In the genomic region with DNA sequence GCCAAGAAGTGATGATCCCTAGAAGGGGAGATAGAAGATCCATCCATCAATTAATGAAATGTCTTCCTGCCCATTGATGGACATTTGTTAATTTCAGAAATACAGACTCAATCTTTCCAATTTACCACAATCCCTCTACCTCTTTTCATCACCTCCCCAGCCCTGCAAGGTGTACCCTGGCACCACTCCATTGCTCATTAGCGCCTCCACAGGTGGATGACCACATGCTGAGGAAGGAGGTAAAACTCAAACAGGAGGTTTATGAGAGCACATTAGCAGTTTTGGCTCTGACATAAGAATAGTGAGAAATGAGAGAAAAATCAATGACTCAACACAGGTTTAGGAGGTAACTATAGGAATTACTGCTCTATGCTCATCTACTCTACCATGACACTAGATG, we compare ENCODE assay signal across 19 cellular contexts.
A peak's percentile ranks its signal among the peaks of the same experiment; 100 is the strongest.
DNase-seq lines count a peak whose midpoint lies in the region; ATAC-seq, FAIRE-seq and TF ChIP-seq lines count a peak whose summit lies in the region.
"Had no signal": no experiment of that assay in that cellular context is flagged by ENCODE, and none has a peak within 500 bp of the region (broad histone marks: within the 10 kb centered on the region; RNA-seq: fewer than 3 reads in every experiment).

No MANE protein-coding gene starts in this region.

- TF ChIP-seq POLR2A in breast epithelium (IDR thresholded peaks at IDR 0.05) (no peak), K562 (conservative IDR thresholded peaks at IDR 0.05) (no peak)

- H3K27ac ChIP-seq in mammary epithelial cell (ENCODE audit: insufficient read depth, low read depth, low read length), result no peak overlapping the region
- H3K27ac ChIP-seq in breast epithelium, result no peak overlapping the region
- H3K27ac ChIP-seq in KMS-11, result no peak overlapping the region
- H3K27ac ChIP-seq in K562 (ENCODE audit: extremely low read depth, low read depth, low read length), result no peak overlapping the region
- H3K27ac ChIP-seq: SJSA1, testis had no signal

- intact Hi-C loops in mammary epithelial cell (cut with micrococcal nuclease) (no loop called here), breast epithelium (cut with DNase I; ENCODE audit: low total_unique reads) (no loop called here), K562 (cut with micrococcal nuclease) (no loop called here)

- ATAC-seq in K562 (peak; percentile 69; the same call in 2 of the 3 replicates), GM18909 (IDR thresholded peaks at IDR 0.05; ENCODE audit: poor library complexity, unreplicated experiment) (no peak), HG02623 (IDR thresholded peaks at IDR 0.05; ENCODE audit: unreplicated experiment) (no peak), GM21515 (IDR thresholded peaks at IDR 0.05; ENCODE audit: unreplicated experiment) (no peak)
- ATAC-seq: naive thymus-derived CD8-positive, alpha-beta T cell had no signal

- H3K27me3 ChIP-seq in mammary epithelial cell (ENCODE audit: insufficient read depth, low read length), result no peaks in the 10 kb centered on the region
- no peaks in the 10 kb centered on the region for H3K27me3 ChIP-seq in breast epithelium
- H3K27me3 ChIP-seq in KMS-11 (ENCODE audit: insufficient read depth, low read depth), result no peaks in the 10 kb centered on the region
- peaks cover 0 to 4% of the 10 kb centered on the region in 2 experiments; a peak in 1 of 5 replicates for H3K27me3 ChIP-seq in K562 (ENCODE audit: control insufficient read depth in 2 of 2, insufficient read depth in 2 of 2, low read length in 2 of 2)
- H3K27me3 ChIP-seq: SJSA1, testis had no signal

- TF ChIP-seq EP300 in K562 (IDR thresholded peaks at IDR 0.05; ENCODE audit: low read length), result no peak

- H3K9me1 ChIP-seq in K562 (ENCODE audit: control insufficient read depth, insufficient read depth, low read length), result no peaks in the 10 kb centered on the region

- no peaks in the 10 kb centered on the region for H3K4me1 ChIP-seq in mammary epithelial cell (ENCODE audit: insufficient read depth, low read length)
- no peaks in the 10 kb centered on the region for H3K4me1 ChIP-seq in breast epithelium
- H3K4me1 ChIP-seq in KMS-11 (ENCODE audit: low read depth, poor library complexity, severe bottlenecking), result peaks cover 3% of the 10 kb centered on the region
- no peaks in the 10 kb centered on the region for H3K4me1 ChIP-seq in K562 (replicated peaks in 1 of 2; ENCODE audit: control insufficient read depth in 2 of 2, insufficient read depth in 2 of 2, low read length in 2 of 2)
- H3K4me1 ChIP-seq: SJSA1, testis had no signal

- in situ Hi-C loops in mammary epithelial cell (cut with MboI; ENCODE audit: low sequenced_read_pairs in 2 of 2) (no loop called here), K562 (cut with MboI) (no loop called here)

- H3K9ac ChIP-seq in mammary epithelial cell (ENCODE audit: insufficient read depth, low read length) (no peak overlapping the region), KMS-11 (no peak overlapping the region), K562 (ENCODE audit: insufficient read depth in 1 of 2, low read depth in 2 of 2, low read length in 2 of 2) (no peak overlapping the region)

- H4K20me1 ChIP-seq in mammary epithelial cell (ENCODE audit: insufficient read depth, low read length) (no peaks in the 10 kb centered on the region), KMS-11 (ENCODE audit: insufficient read depth) (no peaks in the 10 kb centered on the region), K562 (replicated peaks; ENCODE audit: control insufficient read depth, insufficient read depth, low read length) (no peaks in the 10 kb centered on the region)

- FAIRE-seq in K562 (lab: Jason Lieb, UNC), result no peak
- FAIRE-seq: G401.6 had no signal

- no TSS peak for BruUV-seq in mammary epithelial cell (replicated peaks; lab: Mats Ljungman, UMichigan)
- BruUV-seq in K562 (replicated peaks; lab: Mats Ljungman, UMichigan), result no TSS peak

- DNase-seq in mammary epithelial cell (no peak), breast epithelium (ENCODE audit: low spot score in 2 of 2) (no peak), K562 (ENCODE audit: extremely low read depth in 1 of 4, low spot score in 3 of 4) (peak; percentile 14 to 24 (median 20)), retinal pigment epithelial cell (ENCODE audit: low read depth) (no peak)
- DNase-seq: activated CD4-positive, alpha-beta T cell treated with anti-CD3 and anti-CD28 coated beads for 4 hours; activated naive CD4-positive, alpha-beta T cell treated with anti-CD3 and anti-CD28 coated beads, Interleukin-2, amount 50 U/mL, for 16 hours; activated T-cell treated with anti-CD3 and anti-CD28 coated beads for 4 hours; H7; Kasumi-1; naive thymus-derived CD8-positive, alpha-beta T cell; NCI-H446 treated with DMSO at 0.1 percent for 48 hours; T-helper 9 cell; testis had no signal

- no peaks in the 10 kb centered on the region for H3K9me3 ChIP-seq in mammary epithelial cell (replicated peaks; ENCODE audit: insufficient read depth, low read length)
- H3K9me3 ChIP-seq in breast epithelium, result no peaks in the 10 kb centered on the region
- H3K9me3 ChIP-seq in K562 (replicated peaks; ENCODE audit: control insufficient read depth, insufficient read depth, low read depth, low read length), result no peaks in the 10 kb centered on the region
- H3K9me3 ChIP-seq: SJSA1, testis had no signal

- no peak overlapping the region for H2AFZ ChIP-seq in mammary epithelial cell (ENCODE audit: low read depth, low read length)
- H2AFZ ChIP-seq in KMS-11 (ENCODE audit: low read depth), result no peak overlapping the region
- no peak overlapping the region for H2AFZ ChIP-seq in K562 (ENCODE audit: low read depth, low read length)

- H3K79me2 ChIP-seq in mammary epithelial cell (ENCODE audit: insufficient read depth, low read length), result no peaks in the 10 kb centered on the region
- H3K79me2 ChIP-seq in KMS-11 (ENCODE audit: insufficient read depth, low read depth), result no peaks in the 10 kb centered on the region
- no peaks in the 10 kb centered on the region for H3K79me2 ChIP-seq in K562 (ENCODE audit: control insufficient read depth, insufficient read depth, low read length)

- CTCF ChIA-PET in mammary epithelial cell (lab: Charles Lee; ENCODE audit: low non-redundant PET) (no interaction called here), K562 (lab: Yijun Ruan, JAX; ENCODE audit: low intra/inter-chr PET ratio) (no interaction called here)

- H3K36me3 ChIP-seq in mammary epithelial cell (ENCODE audit: insufficient read depth, low read length), result no peaks in the 10 kb centered on the region
- no peaks in the 10 kb centered on the region for H3K36me3 ChIP-seq in breast epithelium
- H3K36me3 ChIP-seq in KMS-11 (ENCODE audit: insufficient read depth), result no peaks in the 10 kb centered on the region
- no peaks in the 10 kb centered on the region for H3K36me3 ChIP-seq in K562 (ENCODE audit: control insufficient read depth, insufficient read depth, low read length)
- H3K36me3 ChIP-seq: SJSA1 had no signal

- WGBS in mammary epithelial cell (ENCODE audit: low coverage, missing lambda C conversion rate), result 82% methylated on average over 1 of the region's 1 CpG
- WGBS in K562 (ENCODE audit: insufficient coverage, low coverage, missing lambda C conversion rate), result 0% methylated on average over 1 of the region's 1 CpG

- TF ChIP-seq RAD21 in K562 (CRISPR knock-in tag; conservative IDR thresholded peaks at IDR 0.05 in 1 of 2, IDR thresholded peaks at IDR 0.05 in 1 of 2), result no peak

- TF ChIP-seq CTCF in mammary epithelial cell (conservative IDR thresholded peaks at IDR 0.05 in 1 of 2, IDR thresholded peaks at IDR 0.05 in 1 of 2; ENCODE audit: extremely low read depth in 1 of 2, insufficient read depth in 1 of 2, low read depth in 1 of 2, low read length in 2 of 2), result peak; percentile 31 to 34
- no peak for TF ChIP-seq CTCF in breast epithelium (IDR thresholded peaks at IDR 0.05)
- peak; percentile 45; the same call in 1 of the 2 replicates for TF ChIP-seq CTCF in KMS-11 (conservative IDR thresholded peaks at IDR 0.05; ENCODE audit: low read depth, low read length)
- peak; percentile 25 to 54 (median 29); a peak in 4 of 6 replicates for TF ChIP-seq CTCF in K562 (IDR thresholded peaks at IDR 0.05 in 2 of 3, conservative IDR thresholded peaks at IDR 0.05 in 1 of 3; ENCODE audit: insufficient read depth in 2 of 3, low read depth in 1 of 3, low read length in 3 of 3)
- peak; percentile 16 for TF ChIP-seq CTCF in retinal pigment epithelial cell (conservative IDR thresholded peaks at IDR 0.05; ENCODE audit: low read depth, low read length)

- dilution Hi-C loops in mammary epithelial cell (cut with HindIII; ENCODE audit: low sequenced_read_pairs), result no loop called here

- H3K4me2 ChIP-seq in mammary epithelial cell (ENCODE audit: insufficient read depth, low read depth, low read length), result no peak overlapping the region
- H3K4me2 ChIP-seq in KMS-11, result no peak overlapping the region
- no peak overlapping the region for H3K4me2 ChIP-seq in K562 (ENCODE audit: insufficient read depth, low read length)

- POLR2A ChIA-PET in K562 (lab: Yijun Ruan, JAX), result no interaction called here

- no peak overlapping the region for H3K4me3 ChIP-seq in mammary epithelial cell (replicated peaks in 1 of 3; ENCODE audit: insufficient read depth in 1 of 3, low read depth in 2 of 3, low read length in 3 of 3)
- no peak overlapping the region for H3K4me3 ChIP-seq in breast epithelium
- no peak overlapping the region for H3K4me3 ChIP-seq in KMS-11 (IDR thresholded peaks at IDR 0.05; ENCODE audit: insufficient read depth, low read depth, low read length)
- no peak overlapping the region for H3K4me3 ChIP-seq in K562
- no peak overlapping the region for H3K4me3 ChIP-seq in retinal pigment epithelial cell (ENCODE audit: low read length)
- H3K4me3 ChIP-seq: SJSA1, testis had no signal

TF ChIP-seq in K562, 482 proteins besides CTCF, POLR2A, EP300 and RAD21:
- no peak for TF ChIP-seq ETV6 (IDR thresholded peaks at IDR 0.05; ENCODE audit: borderline replicate concordance in 1 of 2, low read depth in 2 of 2, low read length in 1 of 2)
- no peak for TF ChIP-seq ETV6 (CRISPR knock-in tag; IDR thresholded peaks at IDR 0.05; ENCODE audit: borderline replicate concordance)
- TF ChIP-seq HNRNPL (IDR thresholded peaks at IDR 0.05; ENCODE audit: low read depth, low read length), result no peak
- TF ChIP-seq, protein P1, sequence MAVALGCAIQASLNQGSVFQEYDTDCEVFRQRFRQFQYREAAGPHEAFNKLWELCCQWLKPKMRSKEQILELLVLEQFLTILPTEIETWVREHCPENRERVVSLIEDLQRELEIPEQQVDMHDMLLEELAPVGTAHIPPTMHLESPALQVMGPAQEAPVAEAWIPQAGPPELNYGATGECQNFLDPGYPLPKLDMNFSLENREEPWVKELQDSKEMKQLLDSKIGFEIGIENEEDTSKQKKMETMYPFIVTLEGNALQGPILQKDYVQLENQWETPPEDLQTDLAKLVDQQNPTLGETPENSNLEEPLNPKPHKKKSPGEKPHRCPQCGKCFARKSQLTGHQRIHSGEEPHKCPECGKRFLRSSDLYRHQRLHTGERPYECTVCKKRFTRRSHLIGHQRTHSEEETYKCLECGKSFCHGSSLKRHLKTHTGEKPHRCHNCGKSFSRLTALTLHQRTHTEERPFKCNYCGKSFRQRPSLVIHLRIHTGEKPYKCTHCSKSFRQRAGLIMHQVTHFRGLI (CRISPR knock-in tag; IDR thresholded peaks at IDR 0.05), result no peak
- peak; percentile 45 for TF ChIP-seq NFIC (IDR thresholded peaks at IDR 0.05)

Comparison
In these comparisons a context has a peak if more than half of its experiments do, and no peak if none do; other contexts are left out.
1. CTCF ChIP-seq: peak in mammary epithelial cell (2 of 2), KMS-11 (single experiment), K562 (3 of 3) and retinal pigment epithelial cell (single experiment); none in breast epithelium (0 of 3).
2. DNase-seq: peak in K562 (4 of 4); none in mammary epithelial cell (single experiment), breast epithelium (0 of 2) and retinal pigment epithelial cell (single experiment).